Comparison of ENCODE assay signal across 13 cellular contexts in genomic region chr12:92036061-92036620, GRCh38.
DNase-seq lines count a peak whose midpoint lies in the region; ATAC-seq and TF ChIP-seq lines count a peak whose summit lies in the region.
"Had no signal": no experiment of that assay in that cellular context is flagged by ENCODE, and none has a peak within 500 bp of the region (broad histone marks: within the 10 kb centered on the region; RNA-seq: fewer than 3 reads in every experiment).

No MANE protein-coding gene starts in this region.

- H3K36me3 ChIP-seq in Peyer's patch: no peaks in the 10 kb centered on the region

- H3K4me1 ChIP-seq in Peyer's patch (peaks cover 0 to 17% (median 11%) of the 10 kb centered on the region in 4 donors), foreskin keratinocyte (peaks cover 33% of the 10 kb centered on the region)

- H3K9me3 Mint-ChIP-seq in activated T-cell treated with anti-CD3 and anti-CD28 coated beads, Interleukin-2, amount 50 U/mL, for 24 hours: peaks cover 8% of the 10 kb centered on the region
- peaks cover 3% of the 10 kb centered on the region for H3K9me3 Mint-ChIP-seq in stimulated activated memory B cell treated with anti-CD40 and anti-IgM and Interleukin-4, amounts not matched to agents 10 μg/mL and 1 μg/mL and 100 μg/mL, for 72 hours

- H3K4me3 Mint-ChIP-seq in activated T-cell treated with anti-CD3 and anti-CD28 coated beads, Interleukin-2, amount 50 U/mL, for 24 hours: peak overlapping the region; percentile 82
- H3K4me3 Mint-ChIP-seq in stimulated activated memory B cell treated with anti-CD40 and anti-IgM and Interleukin-4, amounts not matched to agents 10 μg/mL and 1 μg/mL and 100 μg/mL, for 72 hours: peak overlapping the region; percentile 41

- peaks cover 8% of the 10 kb centered on the region for H3K36me3 Mint-ChIP-seq in activated T-cell treated with anti-CD3 and anti-CD28 coated beads, Interleukin-2, amount 50 U/mL, for 24 hours (ENCODE audit: low read depth)
- no peaks in the 10 kb centered on the region for H3K36me3 Mint-ChIP-seq in stimulated activated memory B cell treated with anti-CD40 and anti-IgM and Interleukin-4, amounts not matched to agents 10 μg/mL and 1 μg/mL and 100 μg/mL, for 72 hours

- ATAC-seq in foreskin keratinocyte (no peak), Right ventricle myocardium superior (ENCODE audit: poor library complexity) (no peak)
- ATAC-seq in stimulated activated memory B cell treated with anti-CD40 and anti-IgM and Interleukin-4, amounts not matched to agents 10 μg/mL and 1 μg/mL and 100 μg/mL, for 72 hours: no peak

- H3K27ac Mint-ChIP-seq in activated T-cell treated with anti-CD3 and anti-CD28 coated beads, Interleukin-2, amount 50 U/mL, for 24 hours: peak overlapping the region; percentile 92
- H3K27ac Mint-ChIP-seq in stimulated activated memory B cell treated with anti-CD40 and anti-IgM and Interleukin-4, amounts not matched to agents 10 μg/mL and 1 μg/mL and 100 μg/mL, for 72 hours: peak overlapping the region; percentile 69

- no peak for TF ChIP-seq CTCF in Peyer's patch (IDR thresholded peaks at IDR 0.05)
- TF ChIP-seq CTCF in foreskin keratinocyte (conservative IDR thresholded peaks at IDR 0.05): no peak

- intact Hi-C loops in Right ventricle myocardium superior (cut with DNase I): no loop called here

- H3K9me3 ChIP-seq in Peyer's patch: no peaks in the 10 kb centered on the region

- H3K4me1 Mint-ChIP-seq in activated T-cell treated with anti-CD3 and anti-CD28 coated beads, Interleukin-2, amount 50 U/mL, for 24 hours (ENCODE audit: low read depth): peaks cover 86% of the 10 kb centered on the region
- H3K4me1 Mint-ChIP-seq in stimulated activated memory B cell treated with anti-CD40 and anti-IgM and Interleukin-4, amounts not matched to agents 10 μg/mL and 1 μg/mL and 100 μg/mL, for 72 hours: peaks cover 41% of the 10 kb centered on the region

- no peak overlapping the region for H3K4me3 ChIP-seq in Peyer's patch
- H3K4me3 ChIP-seq: lung had no signal

- no peak for DNase-seq in activated T-cell treated with anti-CD3 and anti-CD28 coated beads, Interleukin-2, amount 50 U/mL, for 24 hours
- DNase-seq in activated T-cell treated with anti-CD3 and anti-CD28 coated beads for 4 hours (no peak), Peyer's patch (no peak), foreskin keratinocyte (no peak), cortex of kidney (lab: John Stamatoyannopoulos, UW) (no peak), Ammon's horn (ENCODE audit: low spot score) (no peak), Right ventricle myocardium superior (no peak)
- DNase-seq: cerebellar nuclear complex, NCI-H146, NCI-H526 treated with DMSO at 0.1 percent for 48 hours, SHP77 treated with DMSO at 0.1 percent for 48 hours had no signal

- no peaks in the 10 kb centered on the region for H3K27me3 Mint-ChIP-seq in activated T-cell treated with anti-CD3 and anti-CD28 coated beads, Interleukin-2, amount 50 U/mL, for 24 hours
- H3K27me3 Mint-ChIP-seq in stimulated activated memory B cell treated with anti-CD40 and anti-IgM and Interleukin-4, amounts not matched to agents 10 μg/mL and 1 μg/mL and 100 μg/mL, for 72 hours: no peaks in the 10 kb centered on the region

- TF ChIP-seq POLR2A in Peyer's patch (IDR thresholded peaks at IDR 0.05): no peak

- H3K27me3 ChIP-seq in Peyer's patch: no peaks in the 10 kb centered on the region
- H3K27me3 ChIP-seq in foreskin keratinocyte: no peaks in the 10 kb centered on the region

- H3K27ac ChIP-seq in Peyer's patch (peak overlapping the region; percentile 61 to 76 (median 74)), foreskin keratinocyte (peak overlapping the region; percentile 96)
